ENCODE assay signal across 23 cellular contexts in genomic region chr7:112064627-112065385, GRCh38.
DNase-seq lines count a peak whose midpoint lies in the region; ATAC-seq, FAIRE-seq and TF ChIP-seq lines count a peak whose summit lies in the region.
"Had no signal": no experiment of that assay in that cellular context is flagged by ENCODE, and none has a peak within 500 bp of the region (broad histone marks: within the 10 kb centered on the region; RNA-seq: fewer than 3 reads in every experiment).

No MANE protein-coding gene starts in this region.

- ATAC-seq in HepG2 (no peak), right lobe of liver (no peak), foreskin keratinocyte (no peak), HG03039 (IDR thresholded peaks at IDR 0.05; ENCODE audit: unreplicated experiment) (no peak)
- ATAC-seq: GM12878, K562, SK-N-SH treated with all-trans-retinoic acid at 6 μM for 48 hours had no signal

- H3K9ac ChIP-seq in HepG2 (ENCODE audit: insufficient read depth, low read depth, low read length): no peak overlapping the region
- H3K9ac ChIP-seq: BLaER1 treated with 17β-estradiol and CSF1 and Interleukin-3, amounts not matched to agents 10 nM and 100 nM; GM23248 had no signal

- no peak for FAIRE-seq in HepG2 (lab: Jason Lieb, UNC)
- FAIRE-seq: GM12878, K562 had no signal

- H3K36me3 ChIP-seq in HepG2 (replicated peaks in 1 of 2; ENCODE audit: control insufficient read depth in 1 of 2, insufficient read depth in 2 of 2, low read length in 2 of 2): no peaks in the 10 kb centered on the region
- H3K36me3 ChIP-seq in right lobe of liver: no peaks in the 10 kb centered on the region
- no peaks in the 10 kb centered on the region for H3K36me3 ChIP-seq in osteoblast (ENCODE audit: insufficient read depth, low read length)

- intact Hi-C loops in HepG2 (cut with micrococcal nuclease; ENCODE audit: unreplicated experiment) (loop anchor here (5.0 kb wide), 1 partner anchor 142 kb away; the partner anchor contains the start of genes DOCK4 and ZNF277), right lobe of liver (cut with DNase I) (no loop called here), dorsolateral prefrontal cortex (cut with DNase I) (no loop called here)

- H3K4me3 ChIP-seq in HepG2 (replicated peaks in 1 of 3; ENCODE audit: insufficient read depth in 1 of 3, low read depth in 2 of 3, low read length in 3 of 3) (no peak overlapping the region), right lobe of liver (no peak overlapping the region), osteoblast (ENCODE audit: insufficient read depth, low read length) (no peak overlapping the region), dorsolateral prefrontal cortex (no peak overlapping the region)
- H3K4me3 ChIP-seq: BLaER1 treated with 17β-estradiol and CSF1 and Interleukin-3, amounts not matched to agents 10 nM and 100 nM; GM12878; GM23248; K562 had no signal

- H3K4me2 ChIP-seq in HepG2 (ENCODE audit: low read depth, low read length) (no peak overlapping the region), osteoblast (ENCODE audit: insufficient read depth, low read length) (no peak overlapping the region)

- TF ChIP-seq EP300 in HepG2 (IDR thresholded peaks at IDR 0.05; ENCODE audit: low read depth in 2 of 2, low read length in 2 of 2) (no peak), HepG2 (CRISPR knock-in tag; IDR thresholded peaks at IDR 0.05; ENCODE audit: borderline replicate concordance) (no peak)

- TF ChIP-seq RAD21 in HepG2 (CRISPR knock-in tag; IDR thresholded peaks at IDR 0.05): no peak

- DNase-seq in HepG2 (ENCODE audit: low spot score) (no peak), right lobe of liver (no peak), foreskin keratinocyte (peak; percentile 34 to 65), osteoblast (ENCODE audit: insufficient read length, low spot score, missing footprints) (peak; percentile 15), KG1 (lab: John Stamatoyannopoulos, UW) (no peak), dorsolateral prefrontal cortex (no peak)
- DNase-seq: 8988T; Caco-2; CD4-positive, alpha-beta memory T cell; DMS 273 treated with DMSO at 0.1 percent for 48 hours; DMS79 treated with DMSO at 0.1 percent for 48 hours; GM23248; H9; MM.1S; NCI-H1048; NCI-H1417 treated with DMSO at 0.1 percent for 48 hours; NCI-H187; SIG-M5 had no signal

- H3K27ac ChIP-seq in HepG2 (ENCODE audit: extremely low read length, insufficient read depth, low read length) (no peak overlapping the region), right lobe of liver (no peak overlapping the region), foreskin keratinocyte (no peak overlapping the region), osteoblast (ENCODE audit: low read depth, low read length) (no peak overlapping the region), dorsolateral prefrontal cortex (peak overlapping the region in 12 of 59 donors; percentile 3 to 60 (median 20))
- H3K27ac ChIP-seq: BLaER1 treated with 17β-estradiol and CSF1 and Interleukin-3, amounts not matched to agents 10 nM and 100 nM; GM23248 had no signal

- H3K4me1 ChIP-seq in HepG2 (ENCODE audit: insufficient read depth, low read length): peaks cover 46% of the 10 kb centered on the region
- peaks cover 0 to 10% (median 3%) of the 10 kb centered on the region in 4 donors for H3K4me1 ChIP-seq in right lobe of liver
- peaks cover 11% of the 10 kb centered on the region for H3K4me1 ChIP-seq in foreskin keratinocyte
- no peaks in the 10 kb centered on the region for H3K4me1 ChIP-seq in osteoblast (ENCODE audit: insufficient read depth, low read length)

- H3K79me2 ChIP-seq in HepG2 (ENCODE audit: insufficient read depth, low read length) (peaks cover 5% of the 10 kb centered on the region), osteoblast (ENCODE audit: insufficient read depth, low read length) (peaks cover 24% of the 10 kb centered on the region)

- H4K20me1 ChIP-seq in HepG2 (ENCODE audit: insufficient read depth, low read length) (no peaks in the 10 kb centered on the region), osteoblast (ENCODE audit: insufficient read depth, low read length) (peaks cover 7% of the 10 kb centered on the region)

- BruUV-seq in HepG2 (replicated peaks; lab: Mats Ljungman, UMichigan): no TSS peak

- POLR2A ChIA-PET in HepG2 (lab: Yijun Ruan, JAX): no interaction called here

- TF ChIP-seq CTCF in HepG2 (CRISPR knock-in tag; IDR thresholded peaks at IDR 0.05) (no peak), right lobe of liver (IDR thresholded peaks at IDR 0.05) (no peak), foreskin keratinocyte (conservative IDR thresholded peaks at IDR 0.05) (no peak), osteoblast (IDR thresholded peaks at IDR 0.05; ENCODE audit: extremely low read depth, low read depth, low read length) (no peak), dorsolateral prefrontal cortex (IDR thresholded peaks at IDR 0.05 in 54 of 56, conservative IDR thresholded peaks at IDR 0.05 in 2 of 56; ENCODE audit: low read depth in 1 of 56, partially characterized antibody in 56 of 56) (no peak)

- no peaks in the 10 kb centered on the region for H3K27me3 ChIP-seq in HepG2 (ENCODE audit: control insufficient read depth in 1 of 2, insufficient read depth in 2 of 2, low read length in 2 of 2)
- H3K27me3 ChIP-seq in right lobe of liver: no peaks in the 10 kb centered on the region
- no peaks in the 10 kb centered on the region for H3K27me3 ChIP-seq in foreskin keratinocyte
- no peaks in the 10 kb centered on the region for H3K27me3 ChIP-seq in osteoblast (ENCODE audit: insufficient read depth, low read length)
- no peaks in the 10 kb centered on the region for H3K27me3 ChIP-seq in dorsolateral prefrontal cortex
- H3K27me3 ChIP-seq: BLaER1 treated with 17β-estradiol and CSF1 and Interleukin-3, amounts not matched to agents 10 nM and 100 nM had no signal

- H3K9me3 ChIP-seq in HepG2 (ENCODE audit: low read length): no peaks in the 10 kb centered on the region
- H3K9me3 ChIP-seq in right lobe of liver: no peaks in the 10 kb centered on the region
- no peaks in the 10 kb centered on the region for H3K9me3 ChIP-seq in osteoblast (ENCODE audit: low read depth, low read length)
- H3K9me3 ChIP-seq: BLaER1 treated with 17β-estradiol and CSF1 and Interleukin-3, amounts not matched to agents 10 nM and 100 nM; Caco-2 had no signal

- WGBS in HepG2 (ENCODE audit: low lambda C conversion rate): 91% methylated on average over 5 of the region's 5 CpGs
- 92% methylated on average over 4 of the region's 5 CpGs for WGBS in right lobe of liver (ENCODE audit: insufficient coverage, low coverage, low lambda C conversion rate, missing lambda C conversion rate)

- H2AFZ ChIP-seq in HepG2 (ENCODE audit: low read length) (no peak overlapping the region), osteoblast (ENCODE audit: low read length) (no peak overlapping the region)
- H2AFZ ChIP-seq: GM23248 had no signal

- in situ Hi-C loops in HepG2 (cut with HindIII; ENCODE audit: extremely low pct_ligation_motif_present, low pct_unique_long_range_greater_than_20kb): no loop called here

- CTCF ChIA-PET in HepG2 (lab: Yijun Ruan, JAX; ENCODE audit: low intra/inter-chr PET ratio, low total read pairs): no interaction called here

- TF ChIP-seq POLR2A in HepG2 (IDR thresholded peaks at IDR 0.05; ENCODE audit: insufficient read depth in 1 of 2, low read depth in 2 of 2, low read length in 2 of 2) (no peak), right lobe of liver (IDR thresholded peaks at IDR 0.05) (no peak)

TF ChIP-seq in HepG2, 621 proteins besides CTCF, POLR2A, EP300 and RAD21:
- no peak for TF ChIP-seq ZNF543 (CRISPR knock-in tag; IDR thresholded peaks at IDR 0.05)
- no peak for TF ChIP-seq ZNF788 (CRISPR knock-in tag; IDR thresholded peaks at IDR 0.05; ENCODE audit: borderline replicate concordance)
- TF ChIP-seq ZNF740 (CRISPR knock-in tag; IDR thresholded peaks at IDR 0.05): no peak
- TF ChIP-seq ZNF12 (CRISPR knock-in tag; IDR thresholded peaks at IDR 0.05): peak; percentile 81; the same call in 1 of the 2 replicates
- TF ChIP-seq NFE2L2 (IDR thresholded peaks at IDR 0.05; ENCODE audit: low read length): no peak
- peak in 1 of 2 experiments; percentile 69; a peak in 2 of 4 replicates for TF ChIP-seq ATF4 (CRISPR knock-in tag; IDR thresholded peaks at IDR 0.05)
- TF ChIP-seq MEIS1 (CRISPR knock-in tag; IDR thresholded peaks at IDR 0.05; ENCODE audit: borderline replicate concordance): no peak
- no peak for TF ChIP-seq NR2F6 (IDR thresholded peaks at IDR 0.05)
- no peak for TF ChIP-seq NR2F6 (CRISPR knock-in tag; IDR thresholded peaks at IDR 0.05)
- TF ChIP-seq ZBTB34 (CRISPR knock-in tag; IDR thresholded peaks at IDR 0.05): no peak
TF ChIP-seq in HepG2: peak in this region for 2.

Comparison
In these comparisons a context has a peak if more than half of its experiments do, and no peak if none do; other contexts are left out.
1. DNase-seq: peak in foreskin keratinocyte (2 of 2) and osteoblast (single experiment); none in HepG2 (single experiment), right lobe of liver (0 of 3), KG1 (single experiment) and dorsolateral prefrontal cortex (0 of 10).